Comparison of ENCODE assay signal across 1 cellular context in the genomic region with DNA sequence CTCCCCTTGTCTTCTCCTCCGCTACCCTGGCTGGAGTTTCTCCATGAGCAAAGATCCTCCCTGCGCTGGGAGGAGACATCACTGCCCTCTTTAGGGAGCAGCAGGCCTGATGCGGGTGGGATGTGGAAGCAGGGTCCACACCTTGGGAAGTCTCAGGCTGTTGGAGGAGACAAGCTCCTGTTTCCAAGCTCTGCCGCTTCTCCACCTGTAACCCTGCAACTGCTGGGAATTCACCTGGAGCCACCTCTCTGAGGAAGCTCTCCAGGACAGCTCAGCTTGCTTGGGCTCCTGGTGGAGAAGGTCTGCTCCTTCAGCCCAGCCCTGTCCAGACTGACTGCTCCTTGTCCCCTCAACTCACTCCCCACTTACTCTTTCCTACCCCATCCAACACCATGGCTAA.
TF ChIP-seq lines count a peak whose summit lies in the region.

No MANE protein-coding gene starts in this region.

TF ChIP-seq in IMR-90, 13 proteins besides CTCF, POLR2A, EP300 and RAD21:
- no peak for TF ChIP-seq FOS (IDR thresholded peaks at IDR 0.05; ENCODE audit: low read depth, low read length)
